10 cellular contexts compared by ENCODE assay signal in genomic region chr16:54281535-54282201, GRCh38. TPM values are rescaled to one million over a fixed set of nuclear protein-coding genes. Genes with fewer than 3 reads are reported as not detected.
DNase-seq lines count a peak whose midpoint lies in the region; ATAC-seq and TF ChIP-seq lines count a peak whose summit lies in the region.
"Had no signal": no experiment of that assay in that cellular context is flagged by ENCODE, and none has a peak within 500 bp of the region (broad histone marks: within the 10 kb centered on the region; RNA-seq: fewer than 3 reads in every experiment).

No MANE protein-coding gene starts in this region.

- TF ChIP-seq POLR2A in upper lobe of left lung (IDR thresholded peaks at IDR 0.05) = peak in 1 of 4 donors; percentile 52

- H3K27ac ChIP-seq in right atrium auricular region (no peak overlapping the region), upper lobe of left lung (peak overlapping the region in 3 of 4 donors; percentile 21 to 93 (median 89))

- TF ChIP-seq CTCF in right atrium auricular region (IDR thresholded peaks at IDR 0.05) (no peak), endothelial cell (IDR thresholded peaks at IDR 0.05; ENCODE audit: unreplicated experiment) (no peak), upper lobe of left lung (IDR thresholded peaks at IDR 0.05) (no peak)

- H3K4me3 ChIP-seq in right atrium auricular region = peak overlapping the region in 1 of 2 donors; percentile 3
- peak overlapping the region in 3 of 4 donors; percentile 48 to 71 (median 65) for H3K4me3 ChIP-seq in upper lobe of left lung

- H3K4me1 ChIP-seq in right atrium auricular region (peaks cover 0 to 44% of the 10 kb centered on the region in 2 donors), upper lobe of left lung (peaks cover 21 to 57% (median 29%) of the 10 kb centered on the region in 4 donors)

- H3K27me3 ChIP-seq in right atrium auricular region (peaks cover 13 to 23% of the 10 kb centered on the region in 2 donors), upper lobe of left lung (peaks cover 0 to 37% (median 10%) of the 10 kb centered on the region in 4 donors)

- 11 to 37% methylated on average over 19 to 53 of the region's 53 CpGs for WGBS in upper lobe of left lung, 2 donors

- H3K36me3 ChIP-seq in right atrium auricular region (no peaks in the 10 kb centered on the region), upper lobe of left lung (no peaks in the 10 kb centered on the region)

- H3K4me1 Mint-ChIP-seq in endothelial cell (ENCODE audit: unreplicated experiment) = peaks cover 47% of the 10 kb centered on the region

- H3K36me3 Mint-ChIP-seq in endothelial cell (ENCODE audit: low read depth, unreplicated experiment) = peaks cover 25% of the 10 kb centered on the region

- no peak for TF ChIP-seq EP300 in upper lobe of left lung (IDR thresholded peaks at IDR 0.05)

- H3K27ac Mint-ChIP-seq in endothelial cell (ENCODE audit: unreplicated experiment) = no peak overlapping the region
- H3K27ac Mint-ChIP-seq: natural killer cell treated with Interleukin-12 subunit alpha and Interleukin-12 subunit beta and Interleukin-15 and Interleukin-18, amount 100 ng/mL, for 72 hours had no signal

- no peaks in the 10 kb centered on the region for H3K9me3 Mint-ChIP-seq in endothelial cell (ENCODE audit: unreplicated experiment)
- H3K9me3 Mint-ChIP-seq: natural killer cell treated with Interleukin-12 subunit alpha and Interleukin-12 subunit beta and Interleukin-15 and Interleukin-18, amount 100 ng/mL, for 72 hours had no signal

- H3K9me3 ChIP-seq in right atrium auricular region (no peaks in the 10 kb centered on the region), upper lobe of left lung (no peaks in the 10 kb centered on the region)

- DNase-seq in left ventricle myocardium superior = peak; percentile 37
- DNase-seq in right atrium auricular region (ENCODE audit: low spot score) = no peak
- peak; percentile 22 for DNase-seq in endothelial cell (ENCODE audit: low spot score)
- DNase-seq in mesenteric fat pad (ENCODE audit: low spot score) = peak; percentile 78
- DNase-seq in upper lobe of left lung = peak; percentile 31 to 89
- DNase-seq in activated CD4-positive, alpha-beta T cell treated with anti-CD3 and anti-CD28 coated beads, Interleukin-2, amount 50 U/mL, for 4 hours = no peak
- DNase-seq: AML-193 had no signal

- peak overlapping the region; percentile 52 for H3K4me3 Mint-ChIP-seq in endothelial cell (ENCODE audit: unreplicated experiment)
- H3K4me3 Mint-ChIP-seq: natural killer cell treated with Interleukin-12 subunit alpha and Interleukin-12 subunit beta and Interleukin-15 and Interleukin-18, amount 100 ng/mL, for 72 hours had no signal

- ATAC-seq in left ventricle myocardium superior (no peak), upper lobe of left lung (ENCODE audit: low FRiP score in 2 of 2) (peak in 1 of 2 donors; percentile 3), HG02642 (IDR thresholded peaks at IDR 0.05; ENCODE audit: poor library complexity, unreplicated experiment) (no peak), GM21526 (IDR thresholded peaks at IDR 0.05; ENCODE audit: low FRiP score, unreplicated experiment) (no peak)
- ATAC-seq: natural killer cell treated with Interleukin-12 subunit alpha and Interleukin-12 subunit beta and Interleukin-15 and Interleukin-18, amount 100 ng/mL, for 72 hours had no signal

- H3K27me3 Mint-ChIP-seq in endothelial cell (ENCODE audit: unreplicated experiment) = peaks cover 22% of the 10 kb centered on the region

- intact Hi-C loops in left ventricle myocardium superior (cut with micrococcal nuclease) = loop anchor here (10.0 kb wide), 2 partner anchors 533 to 643 kb away; no protein-coding TSS in a partner anchor

RNA-seq across cellular contexts. Expression of gene IRX3, which starts 4.9 kb away (rescaled TPM):
- 5.6 TPM for total RNA-seq in left ventricle myocardium superior
- total RNA-seq in right atrium auricular region = 10 to 100 TPM in 1 of 2 donors, 1 to 10 TPM in 1; 5.0 to 21.6 TPM
- 30.5 TPM for total RNA-seq in endothelial cell (ENCODE audit: unreplicated experiment)
- total RNA-seq in mesenteric fat pad = 1.4 TPM
- 100 to 1,000 TPM in 2 of 6 donors, 10 to 100 TPM in 4; 50.9 to 157 (median 61.3) TPM for total RNA-seq in upper lobe of left lung
- total RNA-seq: natural killer cell treated with Interleukin-12 subunit alpha and Interleukin-12 subunit beta and Interleukin-15 and Interleukin-18, amount 100 ng/mL, for 72 hours had no signal

Comparison
In these comparisons a context has a peak if more than half of its experiments do, and no peak if none do; other contexts are left out.
1. DNase-seq: peak in left ventricle myocardium superior (single experiment), endothelial cell (single experiment), mesenteric fat pad (single experiment) and upper lobe of left lung (2 of 2); none in right atrium auricular region (single experiment) and activated CD4-positive, alpha-beta T cell treated with anti-CD3 and anti-CD28 coated beads, Interleukin-2, amount 50 U/mL, for 4 hours (0 of 2).
2. H3K27ac ChIP-seq: peak in upper lobe of left lung (3 of 4); none in right atrium auricular region (0 of 2).